In genomic region chr12:124481257-124481750, GRCh38 we compare ENCODE assay signal across 1 cellular context.
TF ChIP-seq lines count a peak whose summit lies in the region.

No MANE protein-coding gene starts in this region.

TF ChIP-seq in H1, 55 proteins besides CTCF, POLR2A, EP300 and RAD21 (continued from another document):
- TF ChIP-seq E2F6 (IDR thresholded peaks at IDR 0.05) (no peak), NRF1 (IDR thresholded peaks at IDR 0.05; ENCODE audit: low read depth, low read length) (no peak)
